8 cellular contexts compared by ENCODE assay signal in the genomic region with DNA sequence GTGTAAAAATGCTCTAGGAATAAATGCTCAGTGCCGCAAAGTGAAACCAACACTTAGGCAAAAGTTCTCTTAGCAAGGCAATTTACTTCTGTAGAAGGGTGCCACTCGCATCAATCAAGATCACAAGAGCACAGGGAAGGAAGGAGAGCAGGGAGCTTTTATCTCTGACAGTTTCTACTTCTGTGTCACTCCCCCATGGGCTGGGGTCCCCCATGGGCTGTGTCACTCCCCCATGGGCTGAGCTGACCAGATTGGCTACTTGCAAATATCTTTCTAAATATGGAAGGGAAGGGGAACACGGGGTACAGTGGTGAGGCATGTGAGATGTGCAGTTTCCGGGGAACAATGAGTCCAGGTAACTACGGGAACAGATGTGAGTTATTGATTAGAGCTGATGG. TPM values are rescaled to one million over a fixed set of nuclear protein-coding genes. Genes with fewer than 3 reads are reported as not detected.
DNase-seq lines count a peak whose midpoint lies in the region; ATAC-seq and TF ChIP-seq lines count a peak whose summit lies in the region.

No MANE protein-coding gene starts in this region.

- H3K36me3 Mint-ChIP-seq in activated T-cell treated with anti-CD3 and anti-CD28 coated beads, Interleukin-2, amount 50 U/mL, for 4 hours (ENCODE audit: insufficient read depth) = no peaks in the 10 kb centered on the region
- H3K36me3 Mint-ChIP-seq in MCF 10A (ENCODE audit: insufficient read depth, unreplicated experiment) = no peaks in the 10 kb centered on the region

- intact Hi-C loops in MCF 10A (cut with micrococcal nuclease) = loop anchor here (2.0 to 5.0 kb wide), 3 partner anchors 124 to 1182 kb away; a partner anchor contains a TSS

- no TSS peak for BruUV-seq in MCF 10A (replicated peaks; lab: Mats Ljungman, UMichigan)

- H3K4me3 Mint-ChIP-seq in activated T-cell treated with anti-CD3 and anti-CD28 coated beads, Interleukin-2, amount 50 U/mL, for 4 hours = peak overlapping the region; percentile 86
- peak overlapping the region; percentile 74 for H3K4me3 Mint-ChIP-seq in MCF 10A (ENCODE audit: unreplicated experiment)

- peak overlapping the region; percentile 71 to 79 for H3K4me3 ChIP-seq in muscle layer of duodenum (ENCODE audit: low read depth in 1 of 2, low read length in 2 of 2)

- peaks cover 7% of the 10 kb centered on the region for H3K4me1 Mint-ChIP-seq in activated T-cell treated with anti-CD3 and anti-CD28 coated beads, Interleukin-2, amount 50 U/mL, for 4 hours (ENCODE audit: low read depth)
- peaks cover 13% of the 10 kb centered on the region for H3K4me1 Mint-ChIP-seq in MCF 10A (ENCODE audit: insufficient read depth, unreplicated experiment)

- H3K9me3 ChIP-seq in muscle layer of duodenum (ENCODE audit: control insufficient read depth in 1 of 2, low read length in 2 of 2) = no peaks in the 10 kb centered on the region

- no peak for TF ChIP-seq CTCF in MCF 10A (IDR thresholded peaks at IDR 0.05; ENCODE audit: unreplicated experiment)

- ATAC-seq in activated T-cell treated with anti-CD3 and anti-CD28 coated beads, Interleukin-2, amount 50 U/mL, for 4 hours = peak; percentile 34 to 46
- peak; percentile 23 for ATAC-seq in HG03432 (IDR thresholded peaks at IDR 0.05; ENCODE audit: unreplicated experiment)

- no peak for DNase-seq in activated T-cell treated with anti-CD3 and anti-CD28 coated beads, Interleukin-2, amount 50 U/mL, for 4 hours
- DNase-seq in activated T-cell treated with anti-CD3 and anti-CD28 coated beads for 4 hours = no peak
- peak; percentile 9 for DNase-seq in MCF 10A (ENCODE audit: unreplicated experiment)
- no peak for DNase-seq in stimulated activated CD8-positive, alpha-beta memory T cell treated with anti-CD3 and anti-CD28 coated beads, Interleukin-4, amount 100 ng/mL, for 48 hours
- DNase-seq in SKM-1 treated with dmso at 0.1 percent for 144 hours (lab: John Stamatoyannopoulos, UW; ENCODE audit: unreplicated experiment) = no peak
- no peak for DNase-seq in activated CD8-positive, alpha-beta memory T cell treated with anti-CD3 and anti-CD28 coated beads, Interleukin-2, amount 50 U/mL, for 48 hours

- no peaks in the 10 kb centered on the region for H3K36me3 ChIP-seq in muscle layer of duodenum (ENCODE audit: control insufficient read depth in 1 of 2, insufficient read depth in 2 of 2, low read length in 2 of 2)

- no peak overlapping the region for H3K27ac ChIP-seq in muscle layer of duodenum (ENCODE audit: low read length)

- no peak overlapping the region for H3K27ac Mint-ChIP-seq in MCF 10A (ENCODE audit: low read depth, unreplicated experiment)

- CTCF ChIA-PET in MCF 10A (lab: Yijun Ruan, JAX) = interaction anchor here (0.5 to 2.0 kb wide), 17 partner anchors 16 to 1172 kb away, joined by 3 to 10 read pairs (median 3); a partner anchor contains a TSS

- peaks cover 4% of the 10 kb centered on the region for H3K9me3 Mint-ChIP-seq in activated T-cell treated with anti-CD3 and anti-CD28 coated beads, Interleukin-2, amount 50 U/mL, for 4 hours
- H3K9me3 Mint-ChIP-seq in MCF 10A (ENCODE audit: unreplicated experiment) = no peaks in the 10 kb centered on the region

- POLR2A ChIA-PET in MCF 10A (lab: Yijun Ruan, JAX) = interaction anchor here (0.7 kb wide), 1 partner anchor 525 kb away, joined by 3 read pairs; no protein-coding TSS in a partner anchor

- peaks cover 18% of the 10 kb centered on the region for H3K27me3 Mint-ChIP-seq in activated T-cell treated with anti-CD3 and anti-CD28 coated beads, Interleukin-2, amount 50 U/mL, for 4 hours (ENCODE audit: low read depth)
- peaks cover 79% of the 10 kb centered on the region for H3K27me3 Mint-ChIP-seq in MCF 10A (ENCODE audit: insufficient read depth, unreplicated experiment)

- H3K4me1 ChIP-seq in muscle layer of duodenum (ENCODE audit: control insufficient read depth in 1 of 2, insufficient read depth in 2 of 2, low read length in 2 of 2) = peaks cover 0 to 11% of the 10 kb centered on the region in 2 donors

- no peaks in the 10 kb centered on the region for H3K27me3 ChIP-seq in muscle layer of duodenum (ENCODE audit: low read depth, low read length)

RNA-seq across cellular contexts. Expression of a gene that starts 0.4 kb away (rescaled TPM):
- total RNA-seq in activated T-cell treated with anti-CD3 and anti-CD28 coated beads, Interleukin-2, amount 50 U/mL, for 4 hours = not detected
- total RNA-seq in MCF 10A (2022) = not detected in 2 replicates

RNA-seq across cellular contexts. Expression of a gene that starts 18.1 kb away (rescaled TPM):
- total RNA-seq in activated T-cell treated with anti-CD3 and anti-CD28 coated beads, Interleukin-2, amount 50 U/mL, for 4 hours = not detected
- total RNA-seq in MCF 10A (2022) = not detected in 2 replicates

RNA-seq across cellular contexts. Expression of a gene that starts 26.0 kb away (rescaled TPM):
- total RNA-seq in activated T-cell treated with anti-CD3 and anti-CD28 coated beads, Interleukin-2, amount 50 U/mL, for 4 hours = not detected
- not detected in 2 replicates for total RNA-seq in MCF 10A (2022)

RNA-seq across cellular contexts. Expression of a gene that starts 32.6 kb away (rescaled TPM):
- not detected for total RNA-seq in activated T-cell treated with anti-CD3 and anti-CD28 coated beads, Interleukin-2, amount 50 U/mL, for 4 hours
- total RNA-seq in MCF 10A (2022) = not detected in 2 replicates

RNA-seq across cellular contexts. Expression of a gene that starts 48.4 kb away (rescaled TPM):
- total RNA-seq in activated T-cell treated with anti-CD3 and anti-CD28 coated beads, Interleukin-2, amount 50 U/mL, for 4 hours = not detected
- not detected in 2 replicates for total RNA-seq in MCF 10A (2022)
